In the genomic region with DNA sequence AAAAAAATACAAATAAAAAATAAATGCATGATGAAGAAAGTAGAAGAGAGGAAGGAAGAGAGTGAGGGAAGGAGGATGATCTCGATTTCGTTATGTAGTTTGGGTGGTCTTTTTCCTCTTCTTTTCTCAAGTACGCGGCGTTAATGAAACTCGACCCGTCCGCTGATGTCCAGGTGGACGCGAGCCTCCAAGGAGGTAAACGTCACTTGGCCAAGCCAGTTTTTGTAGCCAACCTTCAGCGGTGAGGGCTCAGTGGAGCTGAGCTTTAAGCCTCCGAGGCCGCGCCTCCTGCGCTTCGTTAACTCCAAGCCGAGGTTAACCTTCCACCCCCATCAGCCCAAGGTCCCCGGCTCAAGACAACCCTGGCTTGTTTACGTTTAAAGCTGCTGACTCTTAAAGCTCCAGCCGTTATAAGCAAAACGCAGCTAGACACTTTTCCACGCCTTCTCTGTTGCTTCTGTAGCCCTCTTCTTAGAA, we compare ENCODE assay signal across 1 cellular context.
TF ChIP-seq lines count a peak whose summit lies in the region.

No MANE protein-coding gene starts in this region.

TF ChIP-seq in HepG2, 621 proteins besides CTCF, POLR2A, EP300 and RAD21 (continued from another document and continues in another):
- TF ChIP-seq, protein P1, sequence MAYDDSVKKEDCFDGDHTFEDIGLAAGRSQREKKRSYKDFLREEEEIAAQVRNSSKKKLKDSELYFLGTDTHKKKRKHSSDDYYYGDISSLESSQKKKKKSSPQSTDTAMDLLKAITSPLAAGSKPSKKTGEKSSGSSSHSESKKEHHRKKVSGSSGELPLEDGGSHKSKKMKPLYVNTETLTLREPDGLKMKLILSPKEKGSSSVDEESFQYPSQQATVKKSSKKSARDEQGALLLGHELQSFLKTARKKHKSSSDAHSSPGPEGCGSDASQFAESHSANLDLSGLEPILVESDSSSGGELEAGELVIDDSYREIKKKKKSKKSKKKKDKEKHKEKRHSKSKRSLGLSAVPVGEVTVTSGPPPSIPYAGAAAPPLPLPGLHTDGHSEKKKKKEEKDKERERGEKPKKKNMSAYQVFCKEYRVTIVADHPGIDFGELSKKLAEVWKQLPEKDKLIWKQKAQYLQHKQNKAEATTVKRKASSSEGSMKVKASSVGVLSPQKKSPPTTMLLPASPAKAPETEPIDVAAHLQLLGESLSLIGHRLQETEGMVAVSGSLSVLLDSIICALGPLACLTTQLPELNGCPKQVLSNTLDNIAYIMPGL (CRISPR knock-in tag; IDR thresholded peaks at IDR 0.05; ENCODE audit: borderline replicate concordance in 1 of 2, low read depth in 1 of 2), result no peak
- no peak for TF ChIP-seq ATRX (CRISPR knock-in tag; IDR thresholded peaks at IDR 0.05; ENCODE audit: borderline replicate concordance)
- TF ChIP-seq, protein P2, sequence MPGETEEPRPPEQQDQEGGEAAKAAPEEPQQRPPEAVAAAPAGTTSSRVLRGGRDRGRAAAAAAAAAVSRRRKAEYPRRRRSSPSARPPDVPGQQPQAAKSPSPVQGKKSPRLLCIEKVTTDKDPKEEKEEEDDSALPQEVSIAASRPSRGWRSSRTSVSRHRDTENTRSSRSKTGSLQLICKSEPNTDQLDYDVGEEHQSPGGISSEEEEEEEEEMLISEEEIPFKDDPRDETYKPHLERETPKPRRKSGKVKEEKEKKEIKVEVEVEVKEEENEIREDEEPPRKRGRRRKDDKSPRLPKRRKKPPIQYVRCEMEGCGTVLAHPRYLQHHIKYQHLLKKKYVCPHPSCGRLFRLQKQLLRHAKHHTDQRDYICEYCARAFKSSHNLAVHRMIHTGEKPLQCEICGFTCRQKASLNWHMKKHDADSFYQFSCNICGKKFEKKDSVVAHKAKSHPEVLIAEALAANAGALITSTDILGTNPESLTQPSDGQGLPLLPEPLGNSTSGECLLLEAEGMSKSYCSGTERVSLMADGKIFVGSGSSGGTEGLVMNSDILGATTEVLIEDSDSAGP (CRISPR knock-in tag; IDR thresholded peaks at IDR 0.05; ENCODE audit: borderline replicate concordance), result peak; percentile 70; the same call in 1 of the 2 replicates
- TF ChIP-seq ZNF570 (CRISPR knock-in tag; IDR thresholded peaks at IDR 0.05; ENCODE audit: borderline replicate concordance), result no peak
- 0 out of 2 replicates have a peak, but pooled peaks have one; percentile 46 for TF ChIP-seq IKZF5 (CRISPR knock-in tag; IDR thresholded peaks at IDR 0.05)
- TF ChIP-seq KLF16 (CRISPR knock-in tag; IDR thresholded peaks at IDR 0.05), result no peak; a peak in 1 of 4 replicates
- TF ChIP-seq FLYWCH1 (CRISPR knock-in tag; IDR thresholded peaks at IDR 0.05), result no peak
- TF ChIP-seq SOX6 (IDR thresholded peaks at IDR 0.05), result no peak
- peak; percentile 42; the same call in 1 of the 2 replicates for TF ChIP-seq SOX6 (CRISPR knock-in tag; IDR thresholded peaks at IDR 0.05)
- TF ChIP-seq ZNF891 (CRISPR knock-in tag; IDR thresholded peaks at IDR 0.05), result no peak
- TF ChIP-seq KDM5A (IDR thresholded peaks at IDR 0.05; ENCODE audit: borderline replicate concordance, low read length), result no peak
- TF ChIP-seq KMT2A (CRISPR knock-in tag; IDR thresholded peaks at IDR 0.05), result peak; percentile 41; the same call in 1 of the 2 replicates
- 0 out of 2 replicates have a peak, but pooled peaks have one; percentile 33 for TF ChIP-seq RXRA (CRISPR knock-in tag; IDR thresholded peaks at IDR 0.05)
- no peak for TF ChIP-seq E2F1 (CRISPR knock-in tag; IDR thresholded peaks at IDR 0.05)
- peak; percentile 24; the same call in 1 of the 2 replicates for TF ChIP-seq NR2F6 (IDR thresholded peaks at IDR 0.05)
- 0 out of 2 replicates have a peak, but pooled peaks have one; percentile 30 for TF ChIP-seq NR2F6 (CRISPR knock-in tag; IDR thresholded peaks at IDR 0.05)
- TF ChIP-seq ZMYM4 (CRISPR knock-in tag; IDR thresholded peaks at IDR 0.05), result peak; percentile 78
- TF ChIP-seq IRF2 (CRISPR knock-in tag; IDR thresholded peaks at IDR 0.05), result 0 out of 2 replicates have a peak, but pooled peaks have one; percentile 8
- TF ChIP-seq HMGA1 (CRISPR knock-in tag; conservative IDR thresholded peaks at IDR 0.05), result no peak
- no peak for TF ChIP-seq BORCS8-MEF2B (CRISPR knock-in tag; IDR thresholded peaks at IDR 0.05)
- no peak for TF ChIP-seq ZNF12 (CRISPR knock-in tag; IDR thresholded peaks at IDR 0.05)
- TF ChIP-seq, protein P3, sequence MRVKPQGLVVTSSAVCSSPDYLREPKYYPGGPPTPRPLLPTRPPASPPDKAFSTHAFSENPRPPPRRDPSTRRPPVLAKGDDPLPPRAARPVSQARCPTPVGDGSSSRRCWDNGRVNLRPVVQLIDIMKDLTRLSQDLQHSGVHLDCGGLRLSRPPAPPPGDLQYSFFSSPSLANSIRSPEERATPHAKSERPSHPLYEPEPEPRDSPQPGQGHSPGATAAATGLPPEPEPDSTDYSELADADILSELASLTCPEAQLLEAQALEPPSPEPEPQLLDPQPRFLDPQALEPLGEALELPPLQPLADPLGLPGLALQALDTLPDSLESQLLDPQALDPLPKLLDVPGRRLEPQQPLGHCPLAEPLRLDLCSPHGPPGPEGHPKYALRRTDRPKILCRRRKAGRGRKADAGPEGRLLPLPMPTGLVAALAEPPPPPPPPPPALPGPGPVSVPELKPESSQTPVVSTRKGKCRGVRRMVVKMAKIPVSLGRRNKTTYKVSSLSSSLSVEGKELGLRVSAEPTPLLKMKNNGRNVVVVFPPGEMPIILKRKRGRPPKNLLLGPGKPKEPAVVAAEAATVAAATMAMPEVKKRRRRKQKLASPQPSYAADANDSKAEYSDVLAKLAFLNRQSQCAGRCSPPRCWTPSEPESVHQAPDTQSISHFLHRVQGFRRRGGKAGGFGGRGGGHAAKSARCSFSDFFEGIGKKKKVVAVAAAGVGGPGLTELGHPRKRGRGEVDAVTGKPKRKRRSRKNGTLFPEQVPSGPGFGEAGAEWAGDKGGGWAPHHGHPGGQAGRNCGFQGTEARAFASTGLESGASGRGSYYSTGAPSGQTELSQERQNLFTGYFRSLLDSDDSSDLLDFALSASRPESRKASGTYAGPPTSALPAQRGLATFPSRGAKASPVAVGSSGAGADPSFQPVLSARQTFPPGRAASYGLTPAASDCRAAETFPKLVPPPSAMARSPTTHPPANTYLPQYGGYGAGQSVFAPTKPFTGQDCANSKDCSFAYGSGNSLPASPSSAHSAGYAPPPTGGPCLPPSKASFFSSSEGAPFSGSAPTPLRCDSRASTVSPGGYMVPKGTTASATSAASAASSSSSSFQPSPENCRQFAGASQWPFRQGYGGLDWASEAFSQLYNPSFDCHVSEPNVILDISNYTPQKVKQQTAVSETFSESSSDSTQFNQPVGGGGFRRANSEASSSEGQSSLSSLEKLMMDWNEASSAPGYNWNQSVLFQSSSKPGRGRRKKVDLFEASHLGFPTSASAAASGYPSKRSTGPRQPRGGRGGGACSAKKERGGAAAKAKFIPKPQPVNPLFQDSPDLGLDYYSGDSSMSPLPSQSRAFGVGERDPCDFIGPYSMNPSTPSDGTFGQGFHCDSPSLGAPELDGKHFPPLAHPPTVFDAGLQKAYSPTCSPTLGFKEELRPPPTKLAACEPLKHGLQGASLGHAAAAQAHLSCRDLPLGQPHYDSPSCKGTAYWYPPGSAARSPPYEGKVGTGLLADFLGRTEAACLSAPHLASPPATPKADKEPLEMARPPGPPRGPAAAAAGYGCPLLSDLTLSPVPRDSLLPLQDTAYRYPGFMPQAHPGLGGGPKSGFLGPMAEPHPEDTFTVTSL (CRISPR knock-in tag; IDR thresholded peaks at IDR 0.05; ENCODE audit: borderline replicate concordance), result 0 out of 2 replicates have a peak, but pooled peaks have one; percentile 25
- TF ChIP-seq, protein P4, sequence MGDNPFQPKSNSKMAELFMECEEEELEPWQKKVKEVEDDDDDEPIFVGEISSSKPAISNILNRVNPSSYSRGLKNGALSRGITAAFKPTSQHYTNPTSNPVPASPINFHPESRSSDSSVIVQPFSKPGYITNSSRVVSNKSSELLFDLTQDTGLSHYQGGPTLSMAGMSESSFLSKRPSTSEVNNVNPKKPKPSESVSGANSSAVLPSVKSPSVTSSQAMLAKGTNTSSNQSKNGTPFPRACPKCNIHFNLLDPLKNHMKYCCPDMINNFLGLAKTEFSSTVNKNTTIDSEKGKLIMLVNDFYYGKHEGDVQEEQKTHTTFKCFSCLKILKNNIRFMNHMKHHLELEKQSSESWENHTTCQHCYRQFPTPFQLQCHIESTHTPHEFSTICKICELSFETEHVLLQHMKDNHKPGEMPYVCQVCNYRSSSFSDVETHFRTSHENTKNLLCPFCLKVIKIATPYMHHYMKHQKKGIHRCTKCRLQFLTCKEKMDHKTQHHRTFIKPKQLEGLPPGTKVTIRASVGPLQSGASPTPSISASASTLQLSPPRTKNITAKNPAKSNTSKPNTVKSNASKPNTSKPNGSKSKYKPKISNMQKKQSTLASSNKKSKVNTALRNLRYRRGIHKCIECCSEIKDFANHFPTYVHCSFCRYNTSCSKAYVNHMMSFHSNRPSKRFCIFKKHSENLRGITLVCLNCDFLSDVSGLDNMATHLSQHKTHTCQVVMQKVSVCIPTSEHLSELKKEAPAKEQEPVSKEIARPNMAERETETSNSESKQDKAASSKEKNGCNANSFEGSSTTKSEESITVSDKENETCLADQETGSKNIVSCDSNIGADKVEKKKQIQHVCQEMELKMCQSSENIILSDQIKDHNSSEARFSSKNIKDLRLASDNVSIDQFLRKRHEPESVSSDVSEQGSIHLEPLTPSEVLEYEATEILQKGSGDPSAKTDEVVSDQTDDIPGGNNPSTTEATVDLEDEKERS (CRISPR knock-in tag; IDR thresholded peaks at IDR 0.05), result no peak; the same call in 1 of the 2 replicates
- TF ChIP-seq HDAC2 (CRISPR knock-in tag; IDR thresholded peaks at IDR 0.05), result peak; percentile 29; the same call in 1 of the 2 replicates
- TF ChIP-seq SALL1 (CRISPR knock-in tag; IDR thresholded peaks at IDR 0.05), result peak; percentile 40; the same call in 1 of the 2 replicates
- no peak for TF ChIP-seq SKI (IDR thresholded peaks at IDR 0.05; ENCODE audit: partially characterized antibody)
- no peak for TF ChIP-seq RCOR2 (CRISPR knock-in tag; IDR thresholded peaks at IDR 0.05)
- TF ChIP-seq, protein P5, sequence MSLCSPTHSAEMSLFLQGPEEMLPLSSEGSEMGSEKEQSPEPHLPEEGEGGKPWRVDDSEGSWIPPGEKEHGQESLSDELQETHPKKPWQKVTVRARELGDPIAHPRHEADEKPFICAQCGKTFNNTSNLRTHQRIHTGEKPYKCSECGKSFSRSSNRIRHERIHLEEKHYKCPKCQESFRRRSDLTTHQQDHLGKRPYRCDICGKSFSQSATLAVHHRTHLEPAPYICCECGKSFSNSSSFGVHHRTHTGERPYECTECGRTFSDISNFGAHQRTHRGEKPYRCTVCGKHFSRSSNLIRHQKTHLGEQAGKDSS (CRISPR knock-in tag; IDR thresholded peaks at IDR 0.05; ENCODE audit: borderline replicate concordance, low read depth), result no peak
- TF ChIP-seq, protein P6, sequence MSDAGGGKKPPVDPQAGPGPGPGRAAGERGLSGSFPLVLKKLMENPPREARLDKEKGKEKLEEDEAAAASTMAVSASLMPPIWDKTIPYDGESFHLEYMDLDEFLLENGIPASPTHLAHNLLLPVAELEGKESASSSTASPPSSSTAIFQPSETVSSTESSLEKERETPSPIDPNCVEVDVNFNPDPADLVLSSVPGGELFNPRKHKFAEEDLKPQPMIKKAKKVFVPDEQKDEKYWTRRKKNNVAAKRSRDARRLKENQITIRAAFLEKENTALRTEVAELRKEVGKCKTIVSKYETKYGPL (CRISPR knock-in tag; IDR thresholded peaks at IDR 0.05), result no peak
- TF ChIP-seq HOMEZ (CRISPR knock-in tag; IDR thresholded peaks at IDR 0.05; ENCODE audit: low read depth), result 0 out of 2 replicates have a peak, but pooled peaks have one; percentile 24
- TF ChIP-seq ZNF75D (CRISPR knock-in tag; IDR thresholded peaks at IDR 0.05; ENCODE audit: borderline replicate concordance), result no peak
- no peak for TF ChIP-seq ZNF101 (CRISPR knock-in tag; IDR thresholded peaks at IDR 0.05; ENCODE audit: borderline replicate concordance, low read depth)
- no peak for TF ChIP-seq MLLT10 (CRISPR knock-in tag; IDR thresholded peaks at IDR 0.05)
- TF ChIP-seq TOE1 (CRISPR knock-in tag; IDR thresholded peaks at IDR 0.05), result no peak
- TF ChIP-seq CHCHD3 (CRISPR knock-in tag; IDR thresholded peaks at IDR 0.05), result no peak
- TF ChIP-seq TFE3 (CRISPR knock-in tag; IDR thresholded peaks at IDR 0.05), result no peak
- TF ChIP-seq FOXC1 (CRISPR knock-in tag; IDR thresholded peaks at IDR 0.05; ENCODE audit: borderline replicate concordance), result peak; percentile 79; the same call in 1 of the 2 replicates
- TF ChIP-seq ZNF225 (CRISPR knock-in tag; IDR thresholded peaks at IDR 0.05), result 0 out of 2 replicates have a peak, but pooled peaks have one; percentile 48
- peak; percentile 13; the same call in 1 of the 2 replicates for TF ChIP-seq MYC (CRISPR knock-in tag; IDR thresholded peaks at IDR 0.05; ENCODE audit: borderline replicate concordance)
